ENCODE assay signal across 8 cellular contexts in the genomic region with DNA sequence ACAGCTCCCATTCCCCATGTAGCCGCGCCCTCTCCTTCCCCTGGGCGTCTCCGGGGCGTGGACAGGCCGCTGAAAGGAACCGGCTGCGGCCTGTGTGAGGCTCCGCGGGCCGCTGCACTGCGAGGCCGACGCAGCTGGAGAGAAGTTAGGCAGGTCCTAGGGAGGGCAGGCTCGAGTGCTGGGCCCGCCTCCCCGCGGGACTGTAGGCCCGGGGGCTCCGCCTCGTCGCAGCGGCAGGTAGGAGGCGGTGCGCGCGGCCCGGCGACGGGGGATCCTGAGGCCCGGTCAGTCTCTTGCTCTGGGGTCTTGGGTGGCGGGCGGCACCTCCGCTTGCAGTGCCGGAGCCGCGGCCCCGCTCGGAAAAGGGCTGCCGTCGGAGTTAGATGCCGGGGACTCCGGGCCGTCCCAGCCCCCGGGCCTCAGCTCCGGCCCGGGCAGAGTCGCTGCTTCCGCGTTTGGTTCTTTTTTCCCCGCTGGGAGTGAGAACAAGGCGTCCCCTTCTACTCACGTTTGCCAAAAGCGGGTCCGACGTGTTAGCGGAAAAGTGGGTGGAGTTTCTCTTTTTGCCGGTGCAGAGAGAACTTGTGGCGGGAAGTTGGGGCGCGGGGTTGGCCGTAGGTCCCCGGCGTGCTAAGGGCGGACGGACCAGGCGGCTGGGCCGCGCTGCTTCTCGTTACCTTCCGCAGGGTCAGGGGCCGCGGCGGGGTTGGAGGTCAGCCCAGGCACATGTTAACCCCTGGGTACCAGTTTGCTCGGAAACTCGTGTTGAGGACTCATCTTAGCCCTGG. TPM values are rescaled to one million over a fixed set of nuclear protein-coding genes. Genes with fewer than 3 reads are reported as not detected.
DNase-seq lines count a peak whose midpoint lies in the region; ATAC-seq and TF ChIP-seq lines count a peak whose summit lies in the region.

A gene (plus strand): TSS at position 222 of the 788 bp plus-strand sequence. CDS start 2,026 bp downstream, outside the sequence.

- H3K4me1 ChIP-seq in testis, result peaks cover 6% of the 10 kb centered on the region

- no peak for TF ChIP-seq POLR2A in testis (IDR thresholded peaks at IDR 0.05)

- H3K4me1 Mint-ChIP-seq in activated naive CD4-positive, alpha-beta T cell treated with anti-CD3 and anti-CD28 coated beads for 36 hours (ENCODE audit: low read depth), result peaks cover 45% of the 10 kb centered on the region

- H3K27ac ChIP-seq in testis, result peak within 1 kb of the TSS; percentile 96 to 98

- H3K4me3 Mint-ChIP-seq in activated naive CD4-positive, alpha-beta T cell treated with anti-CD3 and anti-CD28 coated beads for 36 hours, result peak within 1 kb of the TSS; percentile 88

- H3K36me3 Mint-ChIP-seq in activated naive CD4-positive, alpha-beta T cell treated with anti-CD3 and anti-CD28 coated beads for 36 hours (ENCODE audit: low read depth), result peaks cover 10% of the 10 kb centered on the region

- no peaks in the 10 kb centered on the region for H3K36me3 ChIP-seq in testis (ENCODE audit: low read depth, missing control alignments)

- CTCF ChIA-PET in activated naive CD4-positive, alpha-beta T cell treated with anti-CD3 and anti-CD28 coated beads for 36 hours (lab: Charles Lee), result interaction anchor here (0.6 to 0.7 kb wide), 2 partner anchors 141 to 298 kb away, joined by 3 read pairs; no protein-coding TSS in a partner anchor

- no peaks in the 10 kb centered on the region for H3K9me3 Mint-ChIP-seq in activated naive CD4-positive, alpha-beta T cell treated with anti-CD3 and anti-CD28 coated beads for 36 hours

- H3K4me3 ChIP-seq in testis, result peak within 1 kb of the TSS; percentile 92 to 97

- ATAC-seq in GM21825 (IDR thresholded peaks at IDR 0.05; ENCODE audit: unreplicated experiment), result peak; percentile 87
- ATAC-seq in omental fat pad (ENCODE audit: low FRiP score), result peak; percentile 99

- intact Hi-C loops in activated naive CD4-positive, alpha-beta T cell treated with anti-CD3 and anti-CD28 coated beads for 36 hours (cut with micrococcal nuclease), result loop anchor here (1.0 to 10.0 kb wide), 9 partner anchors 14 to 1868 kb away; a partner anchor contains a TSS
- intact Hi-C loops in testis (cut with DNase I; ENCODE audit: low total_unique reads), result no loop called here

- H3K27me3 Mint-ChIP-seq in activated naive CD4-positive, alpha-beta T cell treated with anti-CD3 and anti-CD28 coated beads for 36 hours (ENCODE audit: low read depth), result no peaks in the 10 kb centered on the region

- no peaks in the 10 kb centered on the region for H3K9me3 ChIP-seq in testis

- peak within 1 kb of the TSS; percentile 93 for H3K27ac Mint-ChIP-seq in activated naive CD4-positive, alpha-beta T cell treated with anti-CD3 and anti-CD28 coated beads for 36 hours

- H3K27me3 ChIP-seq in testis, result no peaks in the 10 kb centered on the region

- DNase-seq in EH (ENCODE audit: low read depth), result peak; percentile 91
- DNase-seq in LHCN-M2 (ENCODE audit: low read depth), result peak; percentile 92
- peak; percentile 92 for DNase-seq in SIG-M5 treated with dmso at 0.1 percent for 504 hours (lab: John Stamatoyannopoulos, UW; ENCODE audit: unreplicated experiment)
- peak; percentile 90 for DNase-seq in activated naive CD4-positive, alpha-beta T cell treated with anti-CD3 and anti-CD28 coated beads for 36 hours
- peak; percentile 90 for DNase-seq in germinal center (ENCODE audit: low spot score)
- DNase-seq in omental fat pad (ENCODE audit: low spot score), result peak; percentile 69
- peak; percentile 91 for DNase-seq in testis

- WGBS in testis, 2 donors, result 0 to 1% methylated on average over 31 to 74 of the region's 76 CpGs

- TF ChIP-seq CTCF in omental fat pad (IDR thresholded peaks at IDR 0.05) (no peak), testis (IDR thresholded peaks at IDR 0.05) (no peak)

RNA-seq across cellular contexts. Expression of the gene that starts here (rescaled TPM):
- total RNA-seq in LHCN-M2 (2014; rRNA removed) (28.8 and 35.0 TPM in 2 replicates), omental fat pad (10 to 100 TPM; 16.1 to 24.6 (median 18.7) TPM), testis (10 to 100 TPM; 16.6 to 18.5 TPM)
- polyA plus RNA-seq in LHCN-M2 (2012), result 9.1 TPM
- total RNA-seq in activated naive CD4-positive, alpha-beta T cell treated with anti-CD3 and anti-CD28 coated beads for 36 hours, result 10 to 100 TPM; 14.7 to 16.1 TPM
- 16.7 TPM for polyA plus RNA-seq in testis (ENCODE audit: insufficient read depth, low read depth, low replicate concordance)

Comparison
In these comparisons a context has a peak if more than half of its experiments do, and no peak if none do; other contexts are left out.
1. Peak in every context shown above with its lines: DNase-seq, ATAC-seq, H3K4me3 ChIP-seq and H3K27ac ChIP-seq.